Comparison of ENCODE assay signal across 26 cellular contexts in the genomic region with DNA sequence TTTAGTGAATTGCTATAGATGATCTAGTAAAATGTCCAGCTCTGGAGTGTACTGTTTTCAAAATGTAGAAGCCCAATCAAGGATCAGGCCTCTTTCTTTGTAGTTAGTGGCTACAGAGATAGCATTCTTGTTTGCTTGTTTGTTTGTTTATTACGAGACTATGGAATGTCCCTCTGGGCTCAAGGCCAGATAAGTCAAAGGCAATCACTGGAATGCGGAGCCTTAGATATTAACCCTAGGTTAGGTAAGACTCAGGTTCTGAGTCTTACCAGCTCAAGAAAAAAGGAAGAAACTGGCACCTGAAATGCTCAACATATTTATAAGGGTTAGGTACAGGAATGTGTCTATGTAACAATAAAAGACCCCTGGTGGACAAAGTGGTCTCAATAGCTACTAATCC.
"Had no signal": no experiment of that assay in that cellular context is flagged by ENCODE, and none has a peak within 500 bp of the region (broad histone marks: within the 10 kb centered on the region; RNA-seq: fewer than 3 reads in every experiment).

No MANE protein-coding gene starts in this region.

- DNase-seq: effector CD8-positive, alpha-beta T cell; erythroblast; esophagus squamous epithelium; foreskin melanocyte; glutamatergic neuron; heart right ventricle; hippocampal formation; left cardiac atrium; left lung; midbrain; naive thymus-derived CD4-positive, alpha-beta T cell; right lobe of liver; small intestine; stimulated activated CD4-positive, alpha-beta T cell treated with anti-CD3 and anti-CD28 coated beads, Interleukin-15, amount 100 ng/mL, for 24 hours; stimulated activated CD4-positive, alpha-beta T cell treated with anti-CD3 and anti-CD28 coated beads, Interleukin-2, amount 100 ng/mL, for 48 hours; stimulated activated naive B cell treated with anti-CD40 and anti-IgM and Interleukin-4, amounts not matched to agents 10 μg/mL and 1 μg/mL and 100 μg/mL, for 72 hours had no signal

- H3K9me3 ChIP-seq: esophagus squamous epithelium, heart right ventricle, left lung, right lobe of liver, thoracic aorta, tibial nerve, vagina had no signal

- H3K4me3 Mint-ChIP-seq: dendritic cell treated with granulocyte-macrophage colony-stimulating factor and Interleukin-4, amounts not matched to agents 40 ng/mL and 50 ng/mL, for 4 days; naive thymus-derived CD4-positive, alpha-beta T cell; nephron; neural progenitor cell; stimulated activated naive B cell treated with anti-CD40 and anti-IgM and Interleukin-4, amounts not matched to agents 10 μg/mL and 1 μg/mL and 100 μg/mL, for 72 hours; stimulated activated naive CD8-positive, alpha-beta T cell treated with anti-CD3 and anti-CD28 coated beads, Interleukin-15, Interleukin-2, amounts not matched to agents 100 ng/mL and 50 ng/mL, for 24 hours had no signal

- H3K9me3 Mint-ChIP-seq: dendritic cell treated with granulocyte-macrophage colony-stimulating factor and Interleukin-4, amounts not matched to agents 40 ng/mL and 50 ng/mL, for 4 days; nephron; neural progenitor cell; stimulated activated naive B cell treated with anti-CD40 and anti-IgM and Interleukin-4, amounts not matched to agents 10 μg/mL and 1 μg/mL and 100 μg/mL, for 72 hours had no signal

- H3K27ac ChIP-seq: esophagus squamous epithelium, heart right ventricle, left lung, neural progenitor cell, parathyroid adenoma, right lobe of liver, thoracic aorta, tibial nerve, vagina had no signal

- H3K4me1 Mint-ChIP-seq: naive thymus-derived CD4-positive, alpha-beta T cell; nephron; neural progenitor cell; stimulated activated naive B cell treated with anti-CD40 and anti-IgM and Interleukin-4, amounts not matched to agents 10 μg/mL and 1 μg/mL and 100 μg/mL, for 72 hours had no signal

- H2AFZ ChIP-seq: neural progenitor cell, parathyroid adenoma had no signal

- H3K27me3 Mint-ChIP-seq: dendritic cell treated with granulocyte-macrophage colony-stimulating factor and Interleukin-4, amounts not matched to agents 40 ng/mL and 50 ng/mL, for 4 days; naive thymus-derived CD4-positive, alpha-beta T cell; progenitor cell of endocrine pancreas; stimulated activated naive B cell treated with anti-CD40 and anti-IgM and Interleukin-4, amounts not matched to agents 10 μg/mL and 1 μg/mL and 100 μg/mL, for 72 hours; stimulated activated naive CD8-positive, alpha-beta T cell treated with anti-CD3 and anti-CD28 coated beads, Interleukin-15, Interleukin-2, amounts not matched to agents 100 ng/mL and 50 ng/mL, for 24 hours had no signal

- H3K4me2 ChIP-seq: neural progenitor cell had no signal

- H3K9ac ChIP-seq: neural progenitor cell, parathyroid adenoma had no signal

- ATAC-seq: heart right ventricle; left cardiac atrium; left lung; naive thymus-derived CD4-positive, alpha-beta T cell; right lobe of liver; stimulated activated naive B cell treated with anti-CD40 and anti-IgM and Interleukin-4, amounts not matched to agents 10 μg/mL and 1 μg/mL and 100 μg/mL, for 72 hours had no signal

- H3K27me3 ChIP-seq: esophagus squamous epithelium, heart right ventricle, left lung, neural progenitor cell, right lobe of liver, tibial nerve, vagina had no signal

- FAIRE-seq: islet of Langerhans, small intestine had no signal

- H3K4me1 ChIP-seq: heart right ventricle, left lung, neural progenitor cell, parathyroid adenoma, right lobe of liver, tibial nerve, vagina had no signal

- H3K36me3 Mint-ChIP-seq: naive thymus-derived CD4-positive, alpha-beta T cell; neural progenitor cell; stimulated activated naive B cell treated with anti-CD40 and anti-IgM and Interleukin-4, amounts not matched to agents 10 μg/mL and 1 μg/mL and 100 μg/mL, for 72 hours had no signal

- H3K4me3 ChIP-seq: esophagus squamous epithelium, heart right ventricle, left lung, neural progenitor cell, right lobe of liver, thoracic aorta, tibial nerve, vagina had no signal

- H3K36me3 ChIP-seq: esophagus squamous epithelium, heart right ventricle, left lung, neural progenitor cell, right lobe of liver, thoracic aorta, tibial nerve, vagina had no signal

- H3K27ac Mint-ChIP-seq: dendritic cell treated with granulocyte-macrophage colony-stimulating factor and Interleukin-4, amounts not matched to agents 40 ng/mL and 50 ng/mL, for 4 days; naive thymus-derived CD4-positive, alpha-beta T cell; nephron; neural progenitor cell; progenitor cell of endocrine pancreas; stimulated activated naive B cell treated with anti-CD40 and anti-IgM and Interleukin-4, amounts not matched to agents 10 μg/mL and 1 μg/mL and 100 μg/mL, for 72 hours; stimulated activated naive CD8-positive, alpha-beta T cell treated with anti-CD3 and anti-CD28 coated beads, Interleukin-15, Interleukin-2, amounts not matched to agents 100 ng/mL and 50 ng/mL, for 24 hours had no signal
